20 cellular contexts compared by ENCODE assay signal in the genomic region with DNA sequence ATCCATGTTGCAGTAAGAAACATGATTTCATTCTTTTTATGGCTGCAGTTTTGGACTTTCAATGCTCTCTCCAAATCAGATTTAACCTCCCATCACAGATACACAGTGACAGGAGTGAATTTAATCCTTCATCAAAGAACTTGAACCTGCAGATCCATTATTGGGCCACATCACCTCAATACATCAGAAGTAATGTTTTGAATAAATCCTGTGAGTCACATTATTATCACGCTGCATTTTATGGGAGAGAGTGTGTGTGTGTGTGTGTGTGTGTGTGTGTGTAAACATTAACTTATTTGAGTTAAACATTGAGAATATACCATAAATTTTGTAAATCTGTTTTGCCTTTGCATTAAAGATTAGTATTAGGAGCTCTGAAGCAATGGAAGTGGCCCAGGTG.
DNase-seq lines count a peak whose midpoint lies in the region; ATAC-seq and TF ChIP-seq lines count a peak whose summit lies in the region.
"Had no signal": no experiment of that assay in that cellular context is flagged by ENCODE, and none has a peak within 500 bp of the region (broad histone marks: within the 10 kb centered on the region; RNA-seq: fewer than 3 reads in every experiment).

No MANE protein-coding gene starts in this region.

- no peaks in the 10 kb centered on the region for H3K27me3 ChIP-seq in CD4-positive, alpha-beta T cell (ENCODE audit: control insufficient read depth, insufficient read depth, low read length)
- no peaks in the 10 kb centered on the region for H3K27me3 ChIP-seq in right lobe of liver

- peaks cover 0 to 13% (median 0%) of the 10 kb centered on the region in 4 donors for H3K4me1 ChIP-seq in right lobe of liver

- DNase-seq in activated CD4-positive, alpha-beta T cell treated with anti-CD3 and anti-CD28 coated beads for 36 hours = no peak
- no peak for DNase-seq in activated CD4-positive, alpha-beta T cell treated with anti-CD3 and anti-CD28 coated beads, Interleukin-2, amount 50 U/mL, for 1 hour
- no peak for DNase-seq in CD4-positive, alpha-beta T cell
- DNase-seq in progenitor cell of endocrine pancreas (ENCODE audit: low spot score, unreplicated experiment) (no peak), SK-N-DZ (ENCODE audit: low spot score) (no peak), right lobe of liver (no peak)
- no peak for DNase-seq in activated CD4-positive, alpha-beta T cell treated with anti-CD3 and anti-CD28 coated beads, Interleukin-2, amount 50 U/mL, for 4 hours
- DNase-seq: Calu3, GF-D8, H9, NCI-H1417 treated with DMSO at 0.1 percent for 48 hours, NCI-H187 treated with DMSO at 0.1 percent for 48 hours, NCI-H226, NCI-H524 treated with DMSO at 0.1 percent for 48 hours, PC-9, SIG-M5 had no signal

- H3K9me3 ChIP-seq in CD4-positive, alpha-beta T cell (ENCODE audit: control insufficient read depth, low read length) = no peaks in the 10 kb centered on the region
- no peaks in the 10 kb centered on the region for H3K9me3 ChIP-seq in right lobe of liver

- 85% methylated on average over 1 of the region's 1 CpG for WGBS in right lobe of liver (ENCODE audit: insufficient coverage, low coverage, low lambda C conversion rate, missing lambda C conversion rate)

- no peaks in the 10 kb centered on the region for H3K27me3 Mint-ChIP-seq in activated CD4-positive, alpha-beta T cell treated with anti-CD3 and anti-CD28 coated beads for 36 hours
- H3K27me3 Mint-ChIP-seq in CD4-positive, alpha-beta T cell = no peaks in the 10 kb centered on the region
- H3K27me3 Mint-ChIP-seq in activated naive CD8-positive, alpha-beta T cell = no peaks in the 10 kb centered on the region
- no peaks in the 10 kb centered on the region for H3K27me3 Mint-ChIP-seq in progenitor cell of endocrine pancreas

- intact Hi-C loops in activated CD4-positive, alpha-beta T cell treated with anti-CD3 and anti-CD28 coated beads for 36 hours (cut with DNase I, micrococcal nuclease) = loop anchor here in 1 of 2 experiments (5.0 kb wide), 1 partner anchor 40 kb away; no protein-coding TSS in a partner anchor
- intact Hi-C loops in CD4-positive, alpha-beta T cell (cut with DNase I, micrococcal nuclease) = no loop called here
- intact Hi-C loops in right lobe of liver (cut with DNase I) = no loop called here

- peaks cover 81% of the 10 kb centered on the region for H3K4me1 Mint-ChIP-seq in activated CD4-positive, alpha-beta T cell treated with anti-CD3 and anti-CD28 coated beads for 36 hours
- peaks cover 86% of the 10 kb centered on the region for H3K4me1 Mint-ChIP-seq in CD4-positive, alpha-beta T cell (ENCODE audit: low read depth)
- peaks cover 86% of the 10 kb centered on the region for H3K4me1 Mint-ChIP-seq in activated naive CD8-positive, alpha-beta T cell (ENCODE audit: low read depth)
- H3K4me1 Mint-ChIP-seq in progenitor cell of endocrine pancreas (ENCODE audit: low read depth) = peaks cover 52% of the 10 kb centered on the region

- H3K27ac ChIP-seq in CD4-positive, alpha-beta T cell (ENCODE audit: low read depth, low read length) = no peak overlapping the region
- no peak overlapping the region for H3K27ac ChIP-seq in right lobe of liver
- H3K27ac ChIP-seq: 22Rv1, KMS-11, PC-9, RWPE1 had no signal

- ATAC-seq in activated CD4-positive, alpha-beta T cell treated with anti-CD3 and anti-CD28 coated beads for 36 hours = peak; percentile 18
- no peak for ATAC-seq in CD4-positive, alpha-beta T cell (ENCODE audit: poor library complexity)
- no peak for ATAC-seq in right lobe of liver

- POLR2A ChIA-PET in activated CD4-positive, alpha-beta T cell treated with anti-CD3 and anti-CD28 coated beads for 36 hours (lab: Charles Lee) = no interaction called here
- POLR2A ChIA-PET in CD4-positive, alpha-beta T cell (lab: Charles Lee) = no interaction called here

- H3K9me3 Mint-ChIP-seq in activated CD4-positive, alpha-beta T cell treated with anti-CD3 and anti-CD28 coated beads for 36 hours (ENCODE audit: low read depth) = peaks cover 2% of the 10 kb centered on the region
- no peaks in the 10 kb centered on the region for H3K9me3 Mint-ChIP-seq in CD4-positive, alpha-beta T cell
- peaks cover 3% of the 10 kb centered on the region for H3K9me3 Mint-ChIP-seq in activated naive CD8-positive, alpha-beta T cell (ENCODE audit: low read depth)
- no peaks in the 10 kb centered on the region for H3K9me3 Mint-ChIP-seq in progenitor cell of endocrine pancreas (ENCODE audit: low read depth)
- H3K9me3 Mint-ChIP-seq: H9 had no signal

- TF ChIP-seq CTCF in CD4-positive, alpha-beta T cell (IDR thresholded peaks at IDR 0.05) = no peak
- TF ChIP-seq CTCF in progenitor cell of endocrine pancreas (IDR thresholded peaks at IDR 0.05; ENCODE audit: unreplicated experiment) (no peak), right lobe of liver (IDR thresholded peaks at IDR 0.05) (no peak)

- H3K36me3 ChIP-seq in right lobe of liver = no peaks in the 10 kb centered on the region

- H3K27ac Mint-ChIP-seq in activated CD4-positive, alpha-beta T cell treated with anti-CD3 and anti-CD28 coated beads for 36 hours = peak overlapping the region; percentile 75
- H3K27ac Mint-ChIP-seq in CD4-positive, alpha-beta T cell = peak overlapping the region; percentile 69
- H3K27ac Mint-ChIP-seq in activated naive CD8-positive, alpha-beta T cell = peak overlapping the region; percentile 67
- peak overlapping the region; percentile 36 for H3K27ac Mint-ChIP-seq in progenitor cell of endocrine pancreas

- TF ChIP-seq POLR2A in right lobe of liver (IDR thresholded peaks at IDR 0.05) = no peak

- H3K4me3 Mint-ChIP-seq in activated CD4-positive, alpha-beta T cell treated with anti-CD3 and anti-CD28 coated beads for 36 hours = no peak overlapping the region
- no peak overlapping the region for H3K4me3 Mint-ChIP-seq in CD4-positive, alpha-beta T cell
- peak overlapping the region; percentile 4 for H3K4me3 Mint-ChIP-seq in activated naive CD8-positive, alpha-beta T cell
- H3K4me3 Mint-ChIP-seq in progenitor cell of endocrine pancreas (ENCODE audit: low read depth) = no peak overlapping the region
- H3K4me3 Mint-ChIP-seq: H9 had no signal

- CTCF ChIA-PET in activated CD4-positive, alpha-beta T cell treated with anti-CD3 and anti-CD28 coated beads for 36 hours (lab: Charles Lee) = interaction anchor here (1.1 kb wide), 1 partner anchor 36 kb away, joined by 3 read pairs; no protein-coding TSS in a partner anchor
- CTCF ChIA-PET in CD4-positive, alpha-beta T cell (lab: Charles Lee) = interaction anchor here (1.3 kb wide), 1 partner anchor 20 kb away, joined by 3 read pairs; no protein-coding TSS in a partner anchor

- H3K36me3 Mint-ChIP-seq in activated CD4-positive, alpha-beta T cell treated with anti-CD3 and anti-CD28 coated beads for 36 hours (ENCODE audit: low read depth) = peaks cover 18% of the 10 kb centered on the region
- peaks cover 64% of the 10 kb centered on the region for H3K36me3 Mint-ChIP-seq in CD4-positive, alpha-beta T cell (ENCODE audit: low read depth)
- peaks cover 30% of the 10 kb centered on the region for H3K36me3 Mint-ChIP-seq in activated naive CD8-positive, alpha-beta T cell
- H3K36me3 Mint-ChIP-seq in progenitor cell of endocrine pancreas (ENCODE audit: insufficient read depth) = peaks cover 18% of the 10 kb centered on the region

- no peak overlapping the region for H3K4me3 ChIP-seq in right lobe of liver
- H3K4me3 ChIP-seq: PC-9 had no signal
